Comparison of ENCODE assay signal across 8 cellular contexts in the genomic region with DNA sequence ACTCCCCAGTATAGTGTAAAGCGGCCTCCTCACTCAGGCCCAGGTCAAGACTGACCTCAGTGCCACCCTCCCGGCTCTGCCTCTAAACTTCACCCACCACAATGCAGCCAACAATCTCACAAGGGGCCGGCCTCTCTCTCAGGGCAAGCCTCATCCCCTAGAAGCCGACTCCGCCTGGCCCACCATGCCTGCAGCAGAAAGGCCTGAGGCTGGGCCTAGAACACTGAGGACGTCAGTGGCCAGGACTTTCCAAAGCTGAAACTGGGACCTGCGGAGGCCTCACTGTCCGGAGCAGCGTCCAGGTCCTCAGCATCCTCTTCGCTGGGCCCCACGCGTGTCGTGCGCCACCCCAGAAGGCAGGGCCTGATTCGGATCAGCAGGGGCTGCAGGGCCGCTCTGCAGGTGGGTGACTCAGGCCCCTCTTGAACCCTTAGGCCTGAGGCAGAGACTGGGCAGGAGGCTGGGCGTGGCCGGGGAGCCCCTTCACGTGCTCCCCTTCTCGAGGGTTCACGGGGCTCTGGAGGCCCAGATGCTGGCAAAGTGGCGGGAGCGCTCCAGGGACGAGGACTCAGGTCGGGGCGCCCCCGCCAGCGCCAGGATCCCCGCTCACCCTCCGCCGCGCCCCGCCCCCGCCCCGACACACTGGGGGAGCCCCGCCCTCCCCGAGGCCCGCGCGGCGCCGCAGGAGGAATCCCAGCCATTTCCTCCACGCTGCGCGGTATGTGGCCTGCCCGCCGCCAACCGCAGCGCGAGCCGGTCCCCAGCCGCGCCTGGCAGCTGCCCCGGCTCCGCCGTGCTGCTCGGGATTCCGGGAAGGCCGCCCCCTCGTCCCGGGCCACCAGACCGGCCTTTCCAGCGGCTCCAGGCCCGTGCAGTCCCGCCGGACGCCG. TPM values are rescaled to one million over a fixed set of nuclear protein-coding genes. Genes with fewer than 3 reads are reported as not detected.
A peak's percentile ranks its signal among the peaks of the same experiment; 100 is the strongest.
DNase-seq lines count a peak whose midpoint lies in the region; ATAC-seq and TF ChIP-seq lines count a peak whose summit lies in the region.

No MANE protein-coding gene starts in this region.

- H3K4me2 ChIP-seq in BLaER1 = peak overlapping the region; percentile 91

- H3K4me1 ChIP-seq in BLaER1 = peaks cover 75% of the 10 kb centered on the region
- peaks cover 29% of the 10 kb centered on the region for H3K4me1 ChIP-seq in SJSA1 (replicated peaks)
- H3K4me1 ChIP-seq in iPS-18a (ENCODE audit: control insufficient read depth, low read depth, low read length) = peaks cover 33% of the 10 kb centered on the region

- in situ Hi-C loops in astrocyte of the cerebellum (cut with HindIII; ENCODE audit: low sequenced_read_pairs) = no loop called here

- no peaks in the 10 kb centered on the region for H4K20me1 ChIP-seq in BLaER1

- TF ChIP-seq CTCF in astrocyte of the cerebellum (IDR thresholded peaks at IDR 0.05; ENCODE audit: low read depth, low read length, missing control alignments) = no peak

- H3K36me3 ChIP-seq in BLaER1 = no peaks in the 10 kb centered on the region
- no peaks in the 10 kb centered on the region for H3K36me3 ChIP-seq in SJSA1
- H3K36me3 ChIP-seq in iPS-18a (ENCODE audit: control insufficient read depth, low read depth, low read length) = no peaks in the 10 kb centered on the region

- H3K27ac ChIP-seq in BLaER1 = no peak overlapping the region
- H3K27ac ChIP-seq in SJSA1 = peak overlapping the region; percentile 96
- H3K27ac ChIP-seq in iPS-18a (ENCODE audit: low read length) = no peak overlapping the region

- DNase-seq in SJSA1 (ENCODE audit: low read depth in 1 of 2, low spot score in 2 of 2) = peak; percentile 78 to 88
- DNase-seq in astrocyte of the cerebellum (ENCODE audit: low read depth) = peak; percentile 70
- peak; percentile 54 for DNase-seq in stimulated activated CD4-positive, alpha-beta T cell treated with anti-CD3 and anti-CD28 coated beads, Interleukin-12 subunit alpha, Interleukin-12 subunit beta, amount 100 ng/mL, for 4 hours
- no peak for DNase-seq in DMS114 treated with DMSO at 0.1 percent for 48 hours (lab: John Stamatoyannopoulos, UW; ENCODE audit: unreplicated experiment)

- H3K4me3 ChIP-seq in BLaER1 (peak overlapping the region; percentile 54), SJSA1 (peak overlapping the region; percentile 30), astrocyte of the cerebellum (ENCODE audit: low read depth, low read length) (no peak overlapping the region), iPS-18a (ENCODE audit: low read length) (peak overlapping the region; percentile 51)

- H3K27me3 ChIP-seq in BLaER1 (peaks cover 9% of the 10 kb centered on the region; the same call in 1 of the 2 replicates), SJSA1 (replicated peaks) (no peaks in the 10 kb centered on the region), iPS-18a (ENCODE audit: control insufficient read depth, insufficient read depth, low read length) (no peaks in the 10 kb centered on the region)

- H3K9me3 ChIP-seq in BLaER1 (no peaks in the 10 kb centered on the region; the same call in 1 of the 2 replicates), SJSA1 (replicated peaks) (no peaks in the 10 kb centered on the region), iPS-18a (ENCODE audit: control insufficient read depth, low read depth, low read length) (no peaks in the 10 kb centered on the region)

- no peak overlapping the region for H3K9ac ChIP-seq in BLaER1
- peak overlapping the region; percentile 72 for H3K9ac ChIP-seq in iPS-18a (ENCODE audit: low read length)

- ATAC-seq in HG02885 (IDR thresholded peaks at IDR 0.05; ENCODE audit: poor library complexity, unreplicated experiment) = no peak
- ATAC-seq in GM21723 (IDR thresholded peaks at IDR 0.05; ENCODE audit: unreplicated experiment) = no peak

RNA-seq across cellular contexts. Expression of a gene that starts 53.1 kb away (rescaled TPM):
- total RNA-seq in SJSA1 (2014; rRNA removed; shearing (Covaris generic)) = 60.1 and 65.3 TPM in 2 replicates
